1 cellular context compared by ENCODE assay signal in the genomic region with DNA sequence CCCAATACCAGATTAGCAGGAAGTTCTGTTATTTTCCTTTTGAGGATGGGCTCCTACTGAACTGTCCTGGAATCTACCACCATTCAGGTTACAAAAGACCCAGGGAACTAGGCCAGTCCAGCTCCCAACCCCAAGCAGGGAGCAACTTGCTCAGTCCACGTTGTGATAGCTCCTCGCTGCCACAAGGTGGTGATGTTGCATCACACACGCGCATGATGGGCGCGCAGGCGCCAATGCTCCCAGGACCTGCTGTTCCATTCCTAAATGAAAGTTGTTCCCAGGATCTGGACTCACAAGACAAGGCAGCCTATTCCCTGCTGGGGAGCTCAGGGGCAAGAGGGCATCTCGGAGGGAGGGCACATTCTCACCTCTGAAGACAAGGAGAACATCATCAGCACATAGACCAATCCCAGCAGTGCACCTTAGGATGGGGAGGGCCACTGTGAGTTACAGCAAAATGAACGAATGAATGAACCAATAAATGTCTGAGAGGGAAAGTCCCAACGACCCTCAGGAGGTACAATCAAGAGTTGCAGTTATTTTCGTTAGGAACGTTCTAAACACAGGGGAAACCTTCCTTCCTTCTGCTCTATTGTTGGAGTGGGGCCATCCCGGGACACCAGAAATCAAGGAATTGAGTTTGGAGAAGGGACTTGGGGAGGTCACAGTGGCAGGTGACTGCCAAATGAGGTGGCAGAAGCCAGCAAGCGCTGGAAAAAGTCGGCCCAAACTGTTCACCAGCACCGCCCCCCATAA.
TF ChIP-seq lines count a peak whose summit lies in the region.

No MANE protein-coding gene starts in this region.

TF ChIP-seq in H1, 55 proteins besides CTCF, POLR2A, EP300 and RAD21:
- 0 out of 4 replicates have a peak, but pooled peaks of 1 of the 2 experiments have one; percentile 11 for TF ChIP-seq SIN3A (conservative IDR thresholded peaks at IDR 0.05 in 1 of 2, IDR thresholded peaks at IDR 0.05 in 1 of 2; ENCODE audit: low read depth in 1 of 2, low read length in 2 of 2)
